In the genomic region with DNA sequence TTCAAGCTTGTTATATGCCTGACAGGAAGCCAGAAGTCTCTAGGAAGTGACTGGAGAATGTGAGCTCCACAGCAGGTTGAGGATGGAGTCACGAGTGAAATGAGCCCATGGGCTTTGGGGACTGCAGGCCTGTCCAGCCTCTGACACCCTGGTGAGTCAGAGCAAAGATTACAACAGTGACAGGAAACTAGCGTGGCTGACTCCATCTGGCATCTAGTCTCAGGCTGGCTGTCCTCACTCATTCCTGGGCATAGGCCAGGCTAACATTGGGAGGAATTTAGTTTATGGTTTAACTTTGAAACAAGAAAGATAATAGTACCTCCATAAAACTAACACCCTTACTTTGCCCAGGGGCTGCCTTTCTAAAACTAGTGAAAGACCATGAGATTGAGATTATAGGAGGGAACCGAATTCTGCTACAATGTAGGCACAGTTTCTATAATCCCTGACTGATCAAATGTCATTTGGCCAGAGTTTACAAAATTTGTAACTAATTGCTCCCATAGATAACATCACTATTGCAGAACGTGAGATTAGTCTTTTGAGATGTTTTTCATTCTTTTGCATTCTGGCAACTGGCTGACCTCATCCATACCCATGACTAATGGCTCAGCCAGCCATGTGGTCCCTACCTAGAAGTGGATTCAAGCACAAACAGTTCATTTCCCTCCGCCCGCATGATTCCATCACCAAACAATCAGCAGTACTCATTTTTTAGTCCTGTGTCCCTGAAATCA, we compare ENCODE assay signal across 13 cellular contexts. TPM values are rescaled to one million over a fixed set of nuclear protein-coding genes. Genes with fewer than 3 reads are reported as not detected.
DNase-seq lines count a peak whose midpoint lies in the region; ATAC-seq and TF ChIP-seq lines count a peak whose summit lies in the region.
"Had no signal": no experiment of that assay in that cellular context is flagged by ENCODE, and none has a peak within 500 bp of the region (broad histone marks: within the 10 kb centered on the region; RNA-seq: fewer than 3 reads in every experiment).

No MANE protein-coding gene starts in this region.

- DNase-seq in AG10803 (ENCODE audit: low read depth) (peak; percentile 99), NCI-H226 (peak; percentile 97), dermis microvascular lymphatic vessel endothelial cell (ENCODE audit: low read depth in 2 of 2) (peak; percentile 81 to 94), stomach (no peak), endothelial cell (ENCODE audit: low spot score) (no peak)
- DNase-seq: COR-L47, NCI-H345 had no signal

- intact Hi-C loops in stomach (cut with DNase I; ENCODE audit: low total_unique reads): no loop called here

- ATAC-seq in HG03571 (IDR thresholded peaks at IDR 0.05; ENCODE audit: unreplicated experiment): no peak
- no peak for ATAC-seq in HG02571 (IDR thresholded peaks at IDR 0.05; ENCODE audit: unreplicated experiment)
- ATAC-seq: WTC11 had no signal

- no peaks in the 10 kb centered on the region for H3K9me3 Mint-ChIP-seq in endothelial cell (ENCODE audit: unreplicated experiment)
- H3K9me3 Mint-ChIP-seq: WTC11 had no signal

- peaks cover 7% of the 10 kb centered on the region for H3K27me3 Mint-ChIP-seq in endothelial cell (ENCODE audit: unreplicated experiment)

- no peak overlapping the region for H3K4me3 ChIP-seq in AG10803 (ENCODE audit: low read length)
- no peak overlapping the region for H3K4me3 ChIP-seq in mesodermal cell (ENCODE audit: extremely low read depth, insufficient read depth, low read length, poor library complexity, severe bottlenecking)
- no peak overlapping the region for H3K4me3 ChIP-seq in stomach
- H3K4me3 ChIP-seq: cardiac muscle cell, lung had no signal

- H3K4me3 Mint-ChIP-seq in endothelial cell (ENCODE audit: unreplicated experiment): no peak overlapping the region
- H3K4me3 Mint-ChIP-seq: WTC11 had no signal

- TF ChIP-seq POLR2A in stomach (IDR thresholded peaks at IDR 0.05): no peak

- TF ChIP-seq EP300 in stomach (IDR thresholded peaks at IDR 0.05): no peak

- H3K4me1 Mint-ChIP-seq in endothelial cell (ENCODE audit: unreplicated experiment): no peaks in the 10 kb centered on the region
- H3K4me1 Mint-ChIP-seq: WTC11 had no signal

- no peak overlapping the region for H3K27ac Mint-ChIP-seq in endothelial cell (ENCODE audit: unreplicated experiment)
- H3K27ac Mint-ChIP-seq: WTC11 had no signal

- H3K36me3 ChIP-seq in mesodermal cell (ENCODE audit: control insufficient read depth, insufficient read depth, low read length): no peaks in the 10 kb centered on the region
- no peaks in the 10 kb centered on the region for H3K36me3 ChIP-seq in stomach
- H3K36me3 ChIP-seq: cardiac muscle cell had no signal

- H3K36me3 Mint-ChIP-seq in endothelial cell (ENCODE audit: low read depth, unreplicated experiment): no peaks in the 10 kb centered on the region
- H3K36me3 Mint-ChIP-seq: WTC11 had no signal

- H3K27ac ChIP-seq in mesodermal cell (ENCODE audit: low read depth, low read length, severe bottlenecking) (peak overlapping the region; percentile 99), stomach (peak overlapping the region in 1 of 5 donors; percentile 20)
- H3K27ac ChIP-seq: cardiac muscle cell had no signal

- peaks cover 13% of the 10 kb centered on the region for H3K4me1 ChIP-seq in mesodermal cell (ENCODE audit: control insufficient read depth, insufficient read depth, low read length, poor library complexity, severe bottlenecking)
- no peaks in the 10 kb centered on the region for H3K4me1 ChIP-seq in stomach

- no peaks in the 10 kb centered on the region for H3K27me3 ChIP-seq in stomach
- H3K27me3 ChIP-seq: cardiac muscle cell had no signal

- TF ChIP-seq CTCF in AG10803 (conservative IDR thresholded peaks at IDR 0.05; ENCODE audit: low read length) (no peak), stomach (IDR thresholded peaks at IDR 0.05) (no peak), endothelial cell (IDR thresholded peaks at IDR 0.05; ENCODE audit: unreplicated experiment) (no peak)

- WGBS in mesodermal cell (ENCODE audit: insufficient coverage in 2 of 2), 2 experiments: 21 to 49% methylated on average over 3 to 4 of the region's 6 CpGs
- 45 to 57% (median 52%) methylated on average over 6 of the region's 6 CpGs for WGBS in stomach, 5 donors

- no peaks in the 10 kb centered on the region for H3K9me3 ChIP-seq in mesodermal cell (ENCODE audit: control insufficient read depth, low read length)
- no peaks in the 10 kb centered on the region for H3K9me3 ChIP-seq in stomach

RNA-seq across cellular contexts. Expression of gene PSG1, which starts 28.4 kb away (rescaled TPM):
- total RNA-seq in dermis microvascular lymphatic vessel endothelial cell (0.13 and 0.76 TPM in 2 replicates), stomach (not detected), endothelial cell (ENCODE audit: unreplicated experiment) (not detected)
- polyA plus RNA-seq in mesodermal cell (2013, experiment 1 of 2): 0.11 TPM
- polyA plus RNA-seq in mesodermal cell (2013, experiment 2 of 2): 0.35 TPM
- polyA plus RNA-seq in stomach: not detected
- total RNA-seq: cardiac muscle cell, lung, WTC11 had no signal
- polyA plus RNA-seq: cardiac muscle cell, lung had no signal

Comparison
In these comparisons a context has a peak if more than half of its experiments do, and no peak if none do; other contexts are left out.
1. DNase-seq: peak in AG10803 (single experiment), NCI-H226 (single experiment) and dermis microvascular lymphatic vessel endothelial cell (2 of 2); none in stomach (single experiment) and endothelial cell (single experiment).